ENCODE assay signal across 12 cellular contexts in genomic region chr2:46300406-46300832, GRCh38. TPM values are rescaled to one million over a fixed set of nuclear protein-coding genes. Genes with fewer than 3 reads are reported as not detected.
DNase-seq lines count a peak whose midpoint lies in the region; ATAC-seq, FAIRE-seq and TF ChIP-seq lines count a peak whose summit lies in the region.
"Had no signal": no experiment of that assay in that cellular context is flagged by ENCODE, and none has a peak within 500 bp of the region (broad histone marks: within the 10 kb centered on the region; RNA-seq: fewer than 3 reads in every experiment).

No MANE protein-coding gene starts in this region.

- H3K27me3 ChIP-seq in parathyroid adenoma (ENCODE audit: control insufficient read depth, insufficient read depth, low read length) = no peaks in the 10 kb centered on the region

- intact Hi-C loops in activated CD8-positive, alpha-beta T cell treated with anti-CD3 and anti-CD28 coated beads for 36 hours (cut with micrococcal nuclease) = no loop called here

- peaks cover 45% of the 10 kb centered on the region for H3K79me2 ChIP-seq in parathyroid adenoma

- H3K4me2 ChIP-seq in A549 (peak overlapping the region; percentile 98), parathyroid adenoma (ENCODE audit: low read length) (peak overlapping the region; percentile 95)

- H3K4me3 ChIP-seq in A549 (peak overlapping the region; percentile 92), parathyroid adenoma (ENCODE audit: low read depth, low read length) (peak overlapping the region; percentile 84)

- no peak overlapping the region for H3K4me3 Mint-ChIP-seq in activated CD8-positive, alpha-beta T cell treated with anti-CD3 and anti-CD28 coated beads for 36 hours

- H3K9me3 ChIP-seq in A549 = peaks cover 9% of the 10 kb centered on the region; the same call in 2 of the 3 replicates
- no peaks in the 10 kb centered on the region for H3K9me3 ChIP-seq in parathyroid adenoma (ENCODE audit: control insufficient read depth, low read length)

- no peak for FAIRE-seq in A549 (lab: Jason Lieb, UNC)

- ATAC-seq in A549 = no peak
- no peak for ATAC-seq in activated CD8-positive, alpha-beta T cell treated with anti-CD3 and anti-CD28 coated beads for 36 hours

- no peaks in the 10 kb centered on the region for H3K36me3 Mint-ChIP-seq in activated CD8-positive, alpha-beta T cell treated with anti-CD3 and anti-CD28 coated beads for 36 hours (ENCODE audit: low read depth)

- H3K9ac ChIP-seq in parathyroid adenoma = no peak overlapping the region

- peaks cover 43% of the 10 kb centered on the region for H3K4me1 Mint-ChIP-seq in activated CD8-positive, alpha-beta T cell treated with anti-CD3 and anti-CD28 coated beads for 36 hours (ENCODE audit: low read depth)

- TF ChIP-seq POLR2A in A549 (IDR thresholded peaks at IDR 0.05; ENCODE audit: low read length) = no peak

- WGBS in A549 (ENCODE audit: missing lambda C conversion rate) = 69% methylated on average over 6 of the region's 6 CpGs

- TF ChIP-seq CTCF in A549 (IDR thresholded peaks at IDR 0.05) = no peak
- TF ChIP-seq CTCF in RWPE1 (conservative IDR thresholded peaks at IDR 0.05; ENCODE audit: low read depth) = no peak
- no peak for TF ChIP-seq CTCF in parathyroid adenoma (IDR thresholded peaks at IDR 0.05)
- TF ChIP-seq CTCF in activated CD8-positive, alpha-beta T cell treated with anti-CD3 and anti-CD28 coated beads for 36 hours (IDR thresholded peaks at IDR 0.05) = no peak

- POLR2A ChIA-PET in A549 (lab: Yijun Ruan, JAX) = no interaction called here
- POLR2A ChIA-PET in RWPE1 (lab: Yijun Ruan, JAX; ENCODE audit: low non-redundant PET) = no interaction called here
- POLR2A ChIA-PET in activated CD8-positive, alpha-beta T cell treated with anti-CD3 and anti-CD28 coated beads for 36 hours (lab: Charles Lee) = no interaction called here

- H3K4me1 ChIP-seq in A549 = peaks cover 61% of the 10 kb centered on the region
- H3K4me1 ChIP-seq in parathyroid adenoma = no peaks in the 10 kb centered on the region

- CTCF ChIA-PET in A549 (lab: Yijun Ruan, JAX) = interaction anchor here (1.1 to 2.0 kb wide), 7 partner anchors 8 to 237 kb away, joined by 3 to 9 read pairs (median 4); no protein-coding TSS in a partner anchor
- CTCF ChIA-PET in RWPE1 (lab: Yijun Ruan, JAX) = interaction anchor here (0.5 kb wide), 1 partner anchor 85 kb away, joined by 3 read pairs; no protein-coding TSS in a partner anchor
- CTCF ChIA-PET in activated CD8-positive, alpha-beta T cell treated with anti-CD3 and anti-CD28 coated beads for 36 hours (lab: Charles Lee) = no interaction called here

- H3K27ac Mint-ChIP-seq in activated CD8-positive, alpha-beta T cell treated with anti-CD3 and anti-CD28 coated beads for 36 hours = no peak overlapping the region

- DNase-seq in A549 (ENCODE audit: low read depth in 1 of 2, low spot score in 1 of 2) = no peak
- DNase-seq in RWPE1 (ENCODE audit: low spot score) = no peak
- no peak for DNase-seq in epithelial cell of prostate (ENCODE audit: low read depth, low spot score)
- no peak for DNase-seq in A172 (ENCODE audit: low spot score)
- DNase-seq in nucleus accumbens (lab: John Stamatoyannopoulos, UW) = no peak
- DNase-seq in activated CD8-positive, alpha-beta T cell treated with anti-CD3 and anti-CD28 coated beads for 36 hours = no peak
- no peak for DNase-seq in NAMALWA (ENCODE audit: low spot score)
- DNase-seq: activated CD4-positive, CD25-positive, alpha-beta regulatory T cell; activated effector memory CD4-positive, alpha-beta T cell treated with anti-CD3 and anti-CD28 coated beads, Interleukin-2, amount 50 U/mL, for 16 hours; NCI-H187 treated with DMSO at 0.1 percent for 48 hours had no signal

- H2AFZ ChIP-seq in parathyroid adenoma = no peak overlapping the region

- no peaks in the 10 kb centered on the region for H3K36me3 ChIP-seq in parathyroid adenoma (ENCODE audit: control insufficient read depth, insufficient read depth, low read length)

- TF ChIP-seq RAD21 in A549 (conservative IDR thresholded peaks at IDR 0.05 in 1 of 2, IDR thresholded peaks at IDR 0.05 in 1 of 2) = no peak

- no peaks in the 10 kb centered on the region for H3K9me3 Mint-ChIP-seq in activated CD8-positive, alpha-beta T cell treated with anti-CD3 and anti-CD28 coated beads for 36 hours

- H3K27ac ChIP-seq in A549 = peak overlapping the region; percentile 81 to 91
- peak overlapping the region; percentile 97 for H3K27ac ChIP-seq in RWPE1
- peak overlapping the region; percentile 89 for H3K27ac ChIP-seq in epithelial cell of prostate
- H3K27ac ChIP-seq in parathyroid adenoma = peak overlapping the region; percentile 85
- H3K27ac ChIP-seq: BLaER1 treated with 17β-estradiol and CSF1 and Interleukin-3, amounts not matched to agents 10 nM and 100 nM had no signal

- H3K27me3 Mint-ChIP-seq in activated CD8-positive, alpha-beta T cell treated with anti-CD3 and anti-CD28 coated beads for 36 hours = peaks cover 68% of the 10 kb centered on the region

- TF ChIP-seq EP300 in A549 (IDR thresholded peaks at IDR 0.05) = no peak

TF ChIP-seq in A549, 52 proteins besides CTCF, POLR2A, EP300 and RAD21:
- TF ChIP-seq JUNB (IDR thresholded peaks at IDR 0.05) (no peak), FOSL2 (IDR thresholded peaks at IDR 0.05) (no peak), FOSL2 (CRISPR knock-in tag; IDR thresholded peaks at IDR 0.05) (0 out of 2 replicates have a peak, but pooled peaks have one; percentile 2)

RNA-seq across cellular contexts. Expression of gene EPAS1, which starts 3.2 kb away (rescaled TPM):
- polyA plus RNA-seq in A549 (2011; rRNA removed) = 143 and 150 TPM in 2 replicates
- 60.3 and 78.5 TPM in 2 replicates for polyA plus RNA-seq in A549 (2012; cell fraction: cytosol; rRNA removed)
- polyA plus RNA-seq in A549 (2012; cell fraction: nucleus; rRNA removed) = 106 and 115 TPM in 2 replicates
- polyA plus RNA-seq in A549 (2017; fragmentation: RNase III; extraction: RNeasy Plus Mini Kit Qiagen cat#74134 plus additional on column Dnase treatment) = 111 to 128 TPM (median 122 TPM) in 3 replicates
- polyA minus RNA-seq in A549 (2011; rRNA and poly(A)+ RNA removed) = 174 and 229 TPM in 2 replicates
- total RNA-seq in A172 (2014; rRNA removed; shearing (Covaris generic)) = 8.0 and 14.0 TPM in 2 replicates
- 10 to 100 TPM in 1 of 2 experiments, 1 to 10 TPM in 1; 8.3 to 12.2 TPM for total RNA-seq in activated CD8-positive, alpha-beta T cell treated with anti-CD3 and anti-CD28 coated beads for 36 hours
